1 cellular context compared by ENCODE assay signal in genomic region chr6:25217275-25217674, GRCh38.
A peak's percentile ranks its signal among the peaks of the same experiment; 100 is the strongest.
TF ChIP-seq lines count a peak whose summit lies in the region.

No MANE protein-coding gene starts in this region.

TF ChIP-seq in HEK293, 187 proteins besides CTCF, POLR2A, EP300 and RAD21 (continued from another document):
- TF ChIP-seq ZEB2 (tag by site-specific recombination; IDR thresholded peaks at IDR 0.05) (no peak), ZNF112 (tag by site-specific recombination; IDR thresholded peaks at IDR 0.05) (no peak), ZFP37 (tag by site-specific recombination; IDR thresholded peaks at IDR 0.05) (no peak), ZNF292 (tag by site-specific recombination; IDR thresholded peaks at IDR 0.05; ENCODE audit: borderline replicate concordance, low read depth) (no peak), ZNF335 (tag by site-specific recombination; conservative IDR thresholded peaks at IDR 0.05) (no peak), HOXC10 (CRISPR knock-in tag; IDR thresholded peaks at IDR 0.05) (no peak), ZNF600 (tag by site-specific recombination; IDR thresholded peaks at IDR 0.05) (no peak), ZNF132 (tag by site-specific recombination; IDR thresholded peaks at IDR 0.05; ENCODE audit: borderline replicate concordance) (no peak), GFI1B (tag by site-specific recombination; IDR thresholded peaks at IDR 0.05) (peak; percentile 55; the same call in 1 of the 2 replicates), PBX3 (CRISPR knock-in tag; IDR thresholded peaks at IDR 0.05) (no peak), ZBTB17 (tag by site-specific recombination; IDR thresholded peaks at IDR 0.05) (peak; percentile 64), ZNF37A (tag by site-specific recombination; IDR thresholded peaks at IDR 0.05) (no peak), INSM2 (tag by site-specific recombination; IDR thresholded peaks at IDR 0.05) (no peak), ZNF274 (IDR thresholded peaks at IDR 0.05; ENCODE audit: low read length) (no peak), ZNF274 (tag by site-specific recombination; IDR thresholded peaks at IDR 0.05; ENCODE audit: borderline replicate concordance) (no peak), ZNF629 (tag by site-specific recombination; IDR thresholded peaks at IDR 0.05) (peak; percentile 35; the same call in 1 of the 2 replicates), ZNF76 (tag by site-specific recombination; IDR thresholded peaks at IDR 0.05; ENCODE audit: borderline replicate concordance, low read depth) (no peak), SP2 (tag by site-specific recombination; IDR thresholded peaks at IDR 0.05) (no peak), REST (tag by site-specific recombination; IDR thresholded peaks at IDR 0.05) (no peak), ZNF211 (tag by site-specific recombination; IDR thresholded peaks at IDR 0.05; ENCODE audit: low read depth) (no peak), ZNF529 (tag by site-specific recombination; IDR thresholded peaks at IDR 0.05; ENCODE audit: insufficient replicate concordance) (no peak), ZNF221 (tag by site-specific recombination; IDR thresholded peaks at IDR 0.05; ENCODE audit: borderline replicate concordance) (no peak), ZNF571 (tag by site-specific recombination; IDR thresholded peaks at IDR 0.05) (no peak), ZNF530 (tag by site-specific recombination; IDR thresholded peaks at IDR 0.05; ENCODE audit: low read depth) (no peak), ZNF214 (tag by site-specific recombination; IDR thresholded peaks at IDR 0.05; ENCODE audit: borderline replicate concordance) (no peak), ZNF140 (tag by site-specific recombination; IDR thresholded peaks at IDR 0.05) (no peak)
- TF ChIP-seq, protein P1, sequence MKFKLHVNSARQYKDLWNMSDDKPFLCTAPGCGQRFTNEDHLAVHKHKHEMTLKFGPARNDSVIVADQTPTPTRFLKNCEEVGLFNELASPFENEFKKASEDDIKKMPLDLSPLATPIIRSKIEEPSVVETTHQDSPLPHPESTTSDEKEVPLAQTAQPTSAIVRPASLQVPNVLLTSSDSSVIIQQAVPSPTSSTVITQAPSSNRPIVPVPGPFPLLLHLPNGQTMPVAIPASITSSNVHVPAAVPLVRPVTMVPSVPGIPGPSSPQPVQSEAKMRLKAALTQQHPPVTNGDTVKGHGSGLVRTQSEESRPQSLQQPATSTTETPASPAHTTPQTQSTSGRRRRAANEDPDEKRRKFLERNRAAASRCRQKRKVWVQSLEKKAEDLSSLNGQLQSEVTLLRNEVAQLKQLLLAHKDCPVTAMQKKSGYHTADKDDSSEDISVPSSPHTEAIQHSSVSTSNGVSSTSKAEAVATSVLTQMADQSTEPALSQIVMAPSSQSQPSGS (tag by site-specific recombination; IDR thresholded peaks at IDR 0.05; ENCODE audit: low read depth): peak; percentile 32; the same call in 1 of the 2 replicates
